2 cellular contexts compared by ENCODE assay signal in the genomic region with DNA sequence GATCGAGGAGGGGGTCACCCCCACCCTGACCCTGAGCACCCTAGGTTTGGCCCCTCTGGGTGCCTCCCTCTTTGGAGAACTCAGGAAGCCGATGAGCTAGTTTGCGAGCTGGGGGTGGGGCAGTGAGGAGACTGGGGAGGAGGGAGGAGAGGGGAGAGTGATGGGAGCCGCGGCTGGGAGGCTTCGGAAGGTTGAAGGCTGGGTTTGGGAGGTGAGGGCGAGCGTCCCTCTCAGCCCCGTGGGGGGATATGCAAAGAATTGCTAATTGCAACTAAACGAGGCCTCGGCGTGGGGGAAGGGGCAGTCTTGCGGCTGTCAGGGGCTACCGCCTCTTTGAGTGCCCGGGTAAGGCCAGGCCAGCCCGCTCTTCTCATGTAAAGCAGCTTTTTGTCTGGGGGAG.
TF ChIP-seq lines count a peak whose summit lies in the region.

No MANE protein-coding gene starts in this region.

TF ChIP-seq in GM23338, 12 proteins besides CTCF, POLR2A, EP300 and RAD21 (continued from another document):
- TF ChIP-seq, protein P1, sequence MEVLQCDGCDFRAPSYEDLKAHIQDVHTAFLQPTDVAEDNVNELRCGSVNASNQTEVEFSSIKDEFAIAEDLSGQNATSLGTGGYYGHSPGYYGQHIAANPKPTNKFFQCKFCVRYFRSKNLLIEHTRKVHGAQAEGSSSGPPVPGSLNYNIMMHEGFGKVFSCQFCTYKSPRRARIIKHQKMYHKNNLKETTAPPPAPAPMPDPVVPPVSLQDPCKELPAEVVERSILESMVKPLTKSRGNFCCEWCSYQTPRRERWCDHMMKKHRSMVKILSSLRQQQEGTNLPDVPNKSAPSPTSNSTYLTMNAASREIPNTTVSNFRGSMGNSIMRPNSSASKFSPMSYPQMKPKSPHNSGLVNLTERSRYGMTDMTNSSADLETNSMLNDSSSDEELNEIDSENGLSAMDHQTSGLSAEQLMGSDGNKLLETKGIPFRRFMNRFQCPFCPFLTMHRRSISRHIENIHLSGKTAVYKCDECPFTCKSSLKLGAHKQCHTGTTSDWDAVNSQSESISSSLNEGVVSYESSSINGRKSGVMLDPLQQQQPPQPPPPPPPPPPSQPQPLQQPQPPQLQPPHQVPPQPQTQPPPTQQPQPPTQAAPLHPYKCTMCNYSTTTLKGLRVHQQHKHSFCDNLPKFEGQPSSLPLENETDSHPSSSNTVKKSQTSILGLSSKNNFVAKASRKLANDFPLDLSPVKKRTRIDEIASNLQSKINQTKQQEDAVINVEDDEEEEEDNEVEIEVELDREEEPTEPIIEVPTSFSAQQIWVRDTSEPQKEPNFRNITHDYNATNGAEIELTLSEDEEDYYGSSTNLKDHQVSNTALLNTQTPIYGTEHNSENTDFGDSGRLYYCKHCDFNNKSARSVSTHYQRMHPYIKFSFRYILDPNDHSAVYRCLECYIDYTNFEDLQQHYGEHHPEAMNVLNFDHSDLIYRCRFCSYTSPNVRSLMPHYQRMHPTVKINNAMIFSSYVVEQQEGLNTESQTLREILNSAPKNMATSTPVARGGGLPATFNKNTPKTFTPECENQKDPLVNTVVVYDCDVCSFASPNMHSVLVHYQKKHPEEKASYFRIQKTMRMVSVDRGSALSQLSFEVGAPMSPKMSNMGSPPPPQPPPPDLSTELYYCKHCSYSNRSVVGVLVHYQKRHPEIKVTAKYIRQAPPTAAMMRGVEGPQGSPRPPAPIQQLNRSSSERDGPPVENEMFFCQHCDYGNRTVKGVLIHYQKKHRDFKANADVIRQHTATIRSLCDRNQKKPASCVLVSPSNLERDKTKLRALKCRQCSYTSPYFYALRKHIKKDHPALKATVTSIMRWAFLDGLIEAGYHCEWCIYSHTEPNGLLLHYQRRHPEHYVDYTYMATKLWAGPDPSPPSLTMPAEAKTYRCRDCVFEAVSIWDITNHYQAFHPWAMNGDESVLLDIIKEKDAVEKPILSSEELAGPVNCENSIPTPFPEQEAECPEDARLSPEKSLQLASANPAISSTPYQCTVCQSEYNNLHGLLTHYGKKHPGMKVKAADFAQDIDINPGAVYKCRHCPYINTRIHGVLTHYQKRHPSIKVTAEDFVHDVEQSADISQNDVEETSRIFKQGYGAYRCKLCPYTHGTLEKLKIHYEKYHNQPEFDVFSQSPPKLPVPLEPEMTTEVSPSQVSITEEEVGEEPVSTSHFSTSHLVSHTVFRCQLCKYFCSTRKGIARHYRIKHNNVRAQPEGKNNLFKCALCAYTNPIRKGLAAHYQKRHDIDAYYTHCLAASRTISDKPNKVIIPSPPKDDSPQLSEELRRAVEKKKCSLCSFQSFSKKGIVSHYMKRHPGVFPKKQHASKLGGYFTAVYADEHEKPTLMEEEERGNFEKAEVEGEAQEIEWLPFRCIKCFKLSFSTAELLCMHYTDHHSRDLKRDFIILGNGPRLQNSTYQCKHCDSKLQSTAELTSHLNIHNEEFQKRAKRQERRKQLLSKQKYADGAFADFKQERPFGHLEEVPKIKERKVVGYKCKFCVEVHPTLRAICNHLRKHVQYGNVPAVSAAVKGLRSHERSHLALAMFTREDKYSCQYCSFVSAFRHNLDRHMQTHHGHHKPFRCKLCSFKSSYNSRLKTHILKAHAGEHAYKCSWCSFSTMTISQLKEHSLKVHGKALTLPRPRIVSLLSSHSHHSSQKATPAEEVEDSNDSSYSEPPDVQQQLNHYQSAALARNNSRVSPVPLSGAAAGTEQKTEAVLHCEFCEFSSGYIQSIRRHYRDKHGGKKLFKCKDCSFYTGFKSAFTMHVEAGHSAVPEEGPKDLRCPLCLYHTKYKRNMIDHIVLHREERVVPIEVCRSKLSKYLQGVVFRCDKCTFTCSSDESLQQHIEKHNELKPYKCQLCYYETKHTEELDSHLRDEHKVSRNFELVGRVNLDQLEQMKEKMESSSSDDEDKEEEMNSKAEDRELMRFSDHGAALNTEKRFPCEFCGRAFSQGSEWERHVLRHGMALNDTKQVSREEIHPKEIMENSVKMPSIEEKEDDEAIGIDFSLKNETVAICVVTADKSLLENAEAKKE (CRISPR knock-in tag; IDR thresholded peaks at IDR 0.05) = peak; percentile 28; the same call in 1 of the 2 replicates
- TF ChIP-seq CREB1 (CRISPR knock-in tag; IDR thresholded peaks at IDR 0.05; ENCODE audit: low read depth) (peak; percentile 33; the same call in 1 of the 2 replicates), JUNB (IDR thresholded peaks at IDR 0.05; ENCODE audit: unreplicated experiment) (no peak), ZNF114 (CRISPR knock-in tag; IDR thresholded peaks at IDR 0.05) (no peak), ZNF331 (CRISPR knock-in tag; IDR thresholded peaks at IDR 0.05; ENCODE audit: low read depth) (no peak), EZH2phosphoT487 (IDR thresholded peaks at IDR 0.05; ENCODE audit: unreplicated experiment) (no peak), EZH2 (IDR thresholded peaks at IDR 0.05; ENCODE audit: low read depth, unreplicated experiment) (no peak)
- TF ChIP-seq, protein P2, sequence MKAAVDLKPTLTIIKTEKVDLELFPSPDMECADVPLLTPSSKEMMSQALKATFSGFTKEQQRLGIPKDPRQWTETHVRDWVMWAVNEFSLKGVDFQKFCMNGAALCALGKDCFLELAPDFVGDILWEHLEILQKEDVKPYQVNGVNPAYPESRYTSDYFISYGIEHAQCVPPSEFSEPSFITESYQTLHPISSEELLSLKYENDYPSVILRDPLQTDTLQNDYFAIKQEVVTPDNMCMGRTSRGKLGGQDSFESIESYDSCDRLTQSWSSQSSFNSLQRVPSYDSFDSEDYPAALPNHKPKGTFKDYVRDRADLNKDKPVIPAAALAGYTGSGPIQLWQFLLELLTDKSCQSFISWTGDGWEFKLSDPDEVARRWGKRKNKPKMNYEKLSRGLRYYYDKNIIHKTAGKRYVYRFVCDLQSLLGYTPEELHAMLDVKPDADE (IDR thresholded peaks at IDR 0.05) = 0 out of 2 replicates have a peak, but pooled peaks have one; percentile 37
- TF ChIP-seq, protein P3, sequence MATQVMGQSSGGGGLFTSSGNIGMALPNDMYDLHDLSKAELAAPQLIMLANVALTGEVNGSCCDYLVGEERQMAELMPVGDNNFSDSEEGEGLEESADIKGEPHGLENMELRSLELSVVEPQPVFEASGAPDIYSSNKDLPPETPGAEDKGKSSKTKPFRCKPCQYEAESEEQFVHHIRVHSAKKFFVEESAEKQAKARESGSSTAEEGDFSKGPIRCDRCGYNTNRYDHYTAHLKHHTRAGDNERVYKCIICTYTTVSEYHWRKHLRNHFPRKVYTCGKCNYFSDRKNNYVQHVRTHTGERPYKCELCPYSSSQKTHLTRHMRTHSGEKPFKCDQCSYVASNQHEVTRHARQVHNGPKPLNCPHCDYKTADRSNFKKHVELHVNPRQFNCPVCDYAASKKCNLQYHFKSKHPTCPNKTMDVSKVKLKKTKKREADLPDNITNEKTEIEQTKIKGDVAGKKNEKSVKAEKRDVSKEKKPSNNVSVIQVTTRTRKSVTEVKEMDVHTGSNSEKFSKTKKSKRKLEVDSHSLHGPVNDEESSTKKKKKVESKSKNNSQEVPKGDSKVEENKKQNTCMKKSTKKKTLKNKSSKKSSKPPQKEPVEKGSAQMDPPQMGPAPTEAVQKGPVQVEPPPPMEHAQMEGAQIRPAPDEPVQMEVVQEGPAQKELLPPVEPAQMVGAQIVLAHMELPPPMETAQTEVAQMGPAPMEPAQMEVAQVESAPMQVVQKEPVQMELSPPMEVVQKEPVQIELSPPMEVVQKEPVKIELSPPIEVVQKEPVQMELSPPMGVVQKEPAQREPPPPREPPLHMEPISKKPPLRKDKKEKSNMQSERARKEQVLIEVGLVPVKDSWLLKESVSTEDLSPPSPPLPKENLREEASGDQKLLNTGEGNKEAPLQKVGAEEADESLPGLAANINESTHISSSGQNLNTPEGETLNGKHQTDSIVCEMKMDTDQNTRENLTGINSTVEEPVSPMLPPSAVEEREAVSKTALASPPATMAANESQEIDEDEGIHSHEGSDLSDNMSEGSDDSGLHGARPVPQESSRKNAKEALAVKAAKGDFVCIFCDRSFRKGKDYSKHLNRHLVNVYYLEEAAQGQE (IDR thresholded peaks at IDR 0.05; ENCODE audit: unreplicated experiment) = no peak

TF ChIP-seq in WTC11, 78 proteins besides CTCF, POLR2A, EP300 and RAD21 (continued from another document and continues in another):
- TF ChIP-seq, protein P4, sequence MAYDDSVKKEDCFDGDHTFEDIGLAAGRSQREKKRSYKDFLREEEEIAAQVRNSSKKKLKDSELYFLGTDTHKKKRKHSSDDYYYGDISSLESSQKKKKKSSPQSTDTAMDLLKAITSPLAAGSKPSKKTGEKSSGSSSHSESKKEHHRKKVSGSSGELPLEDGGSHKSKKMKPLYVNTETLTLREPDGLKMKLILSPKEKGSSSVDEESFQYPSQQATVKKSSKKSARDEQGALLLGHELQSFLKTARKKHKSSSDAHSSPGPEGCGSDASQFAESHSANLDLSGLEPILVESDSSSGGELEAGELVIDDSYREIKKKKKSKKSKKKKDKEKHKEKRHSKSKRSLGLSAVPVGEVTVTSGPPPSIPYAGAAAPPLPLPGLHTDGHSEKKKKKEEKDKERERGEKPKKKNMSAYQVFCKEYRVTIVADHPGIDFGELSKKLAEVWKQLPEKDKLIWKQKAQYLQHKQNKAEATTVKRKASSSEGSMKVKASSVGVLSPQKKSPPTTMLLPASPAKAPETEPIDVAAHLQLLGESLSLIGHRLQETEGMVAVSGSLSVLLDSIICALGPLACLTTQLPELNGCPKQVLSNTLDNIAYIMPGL (CRISPR knock-in tag; IDR thresholded peaks at IDR 0.05) = no peak
- no peak for TF ChIP-seq GTF2I (CRISPR knock-in tag; conservative IDR thresholded peaks at IDR 0.05)
- TF ChIP-seq CBFB (CRISPR knock-in tag; IDR thresholded peaks at IDR 0.05; ENCODE audit: low read depth) = no peak
- TF ChIP-seq, protein P5, sequence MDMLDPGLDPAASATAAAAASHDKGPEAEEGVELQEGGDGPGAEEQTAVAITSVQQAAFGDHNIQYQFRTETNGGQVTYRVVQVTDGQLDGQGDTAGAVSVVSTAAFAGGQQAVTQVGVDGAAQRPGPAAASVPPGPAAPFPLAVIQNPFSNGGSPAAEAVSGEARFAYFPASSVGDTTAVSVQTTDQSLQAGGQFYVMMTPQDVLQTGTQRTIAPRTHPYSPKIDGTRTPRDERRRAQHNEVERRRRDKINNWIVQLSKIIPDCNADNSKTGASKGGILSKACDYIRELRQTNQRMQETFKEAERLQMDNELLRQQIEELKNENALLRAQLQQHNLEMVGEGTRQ (CRISPR knock-in tag; IDR thresholded peaks at IDR 0.05) = no peak
- TF ChIP-seq CREB1 (CRISPR knock-in tag; IDR thresholded peaks at IDR 0.05) = peak; percentile 52; the same call in 1 of the 2 replicates
- TF ChIP-seq ZNF138 (CRISPR knock-in tag; conservative IDR thresholded peaks at IDR 0.05) = no peak
- TF ChIP-seq, protein P6, sequence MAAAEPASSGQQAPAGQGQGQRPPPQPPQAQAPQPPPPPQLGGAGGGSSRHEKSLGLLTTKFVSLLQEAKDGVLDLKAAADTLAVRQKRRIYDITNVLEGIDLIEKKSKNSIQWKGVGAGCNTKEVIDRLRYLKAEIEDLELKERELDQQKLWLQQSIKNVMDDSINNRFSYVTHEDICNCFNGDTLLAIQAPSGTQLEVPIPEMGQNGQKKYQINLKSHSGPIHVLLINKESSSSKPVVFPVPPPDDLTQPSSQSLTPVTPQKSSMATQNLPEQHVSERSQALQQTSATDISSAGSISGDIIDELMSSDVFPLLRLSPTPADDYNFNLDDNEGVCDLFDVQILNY (CRISPR knock-in tag; IDR thresholded peaks at IDR 0.05) = no peak
- TF ChIP-seq, protein P7, sequence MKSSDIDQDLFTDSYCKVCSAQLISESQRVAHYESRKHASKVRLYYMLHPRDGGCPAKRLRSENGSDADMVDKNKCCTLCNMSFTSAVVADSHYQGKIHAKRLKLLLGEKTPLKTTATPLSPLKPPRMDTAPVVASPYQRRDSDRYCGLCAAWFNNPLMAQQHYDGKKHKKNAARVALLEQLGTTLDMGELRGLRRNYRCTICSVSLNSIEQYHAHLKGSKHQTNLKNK (CRISPR knock-in tag; IDR thresholded peaks at IDR 0.05) = no peak
- TF ChIP-seq NFATC4 (CRISPR knock-in tag; IDR thresholded peaks at IDR 0.05) = no peak
- TF ChIP-seq SMAD4 (CRISPR knock-in tag; IDR thresholded peaks at IDR 0.05) = no peak
- TF ChIP-seq, protein P8, sequence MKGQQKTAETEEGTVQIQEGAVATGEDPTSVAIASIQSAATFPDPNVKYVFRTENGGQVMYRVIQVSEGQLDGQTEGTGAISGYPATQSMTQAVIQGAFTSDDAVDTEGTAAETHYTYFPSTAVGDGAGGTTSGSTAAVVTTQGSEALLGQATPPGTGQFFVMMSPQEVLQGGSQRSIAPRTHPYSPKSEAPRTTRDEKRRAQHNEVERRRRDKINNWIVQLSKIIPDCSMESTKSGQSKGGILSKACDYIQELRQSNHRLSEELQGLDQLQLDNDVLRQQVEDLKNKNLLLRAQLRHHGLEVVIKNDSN (CRISPR knock-in tag; IDR thresholded peaks at IDR 0.05) = peak; percentile 49; the same call in 1 of the 2 replicates
- TF ChIP-seq, protein P9, sequence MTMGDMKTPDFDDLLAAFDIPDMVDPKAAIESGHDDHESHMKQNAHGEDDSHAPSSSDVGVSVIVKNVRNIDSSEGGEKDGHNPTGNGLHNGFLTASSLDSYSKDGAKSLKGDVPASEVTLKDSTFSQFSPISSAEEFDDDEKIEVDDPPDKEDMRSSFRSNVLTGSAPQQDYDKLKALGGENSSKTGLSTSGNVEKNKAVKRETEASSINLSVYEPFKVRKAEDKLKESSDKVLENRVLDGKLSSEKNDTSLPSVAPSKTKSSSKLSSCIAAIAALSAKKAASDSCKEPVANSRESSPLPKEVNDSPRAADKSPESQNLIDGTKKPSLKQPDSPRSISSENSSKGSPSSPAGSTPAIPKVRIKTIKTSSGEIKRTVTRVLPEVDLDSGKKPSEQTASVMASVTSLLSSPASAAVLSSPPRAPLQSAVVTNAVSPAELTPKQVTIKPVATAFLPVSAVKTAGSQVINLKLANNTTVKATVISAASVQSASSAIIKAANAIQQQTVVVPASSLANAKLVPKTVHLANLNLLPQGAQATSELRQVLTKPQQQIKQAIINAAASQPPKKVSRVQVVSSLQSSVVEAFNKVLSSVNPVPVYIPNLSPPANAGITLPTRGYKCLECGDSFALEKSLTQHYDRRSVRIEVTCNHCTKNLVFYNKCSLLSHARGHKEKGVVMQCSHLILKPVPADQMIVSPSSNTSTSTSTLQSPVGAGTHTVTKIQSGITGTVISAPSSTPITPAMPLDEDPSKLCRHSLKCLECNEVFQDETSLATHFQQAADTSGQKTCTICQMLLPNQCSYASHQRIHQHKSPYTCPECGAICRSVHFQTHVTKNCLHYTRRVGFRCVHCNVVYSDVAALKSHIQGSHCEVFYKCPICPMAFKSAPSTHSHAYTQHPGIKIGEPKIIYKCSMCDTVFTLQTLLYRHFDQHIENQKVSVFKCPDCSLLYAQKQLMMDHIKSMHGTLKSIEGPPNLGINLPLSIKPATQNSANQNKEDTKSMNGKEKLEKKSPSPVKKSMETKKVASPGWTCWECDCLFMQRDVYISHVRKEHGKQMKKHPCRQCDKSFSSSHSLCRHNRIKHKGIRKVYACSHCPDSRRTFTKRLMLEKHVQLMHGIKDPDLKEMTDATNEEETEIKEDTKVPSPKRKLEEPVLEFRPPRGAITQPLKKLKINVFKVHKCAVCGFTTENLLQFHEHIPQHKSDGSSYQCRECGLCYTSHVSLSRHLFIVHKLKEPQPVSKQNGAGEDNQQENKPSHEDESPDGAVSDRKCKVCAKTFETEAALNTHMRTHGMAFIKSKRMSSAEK (CRISPR knock-in tag; IDR thresholded peaks at IDR 0.05; ENCODE audit: borderline replicate concordance) = no peak
- TF ChIP-seq EMX1 (CRISPR knock-in tag; IDR thresholded peaks at IDR 0.05) = no peak
- TF ChIP-seq ZNF416 (CRISPR knock-in tag; IDR thresholded peaks at IDR 0.05) = no peak
- TF ChIP-seq, protein P10, sequence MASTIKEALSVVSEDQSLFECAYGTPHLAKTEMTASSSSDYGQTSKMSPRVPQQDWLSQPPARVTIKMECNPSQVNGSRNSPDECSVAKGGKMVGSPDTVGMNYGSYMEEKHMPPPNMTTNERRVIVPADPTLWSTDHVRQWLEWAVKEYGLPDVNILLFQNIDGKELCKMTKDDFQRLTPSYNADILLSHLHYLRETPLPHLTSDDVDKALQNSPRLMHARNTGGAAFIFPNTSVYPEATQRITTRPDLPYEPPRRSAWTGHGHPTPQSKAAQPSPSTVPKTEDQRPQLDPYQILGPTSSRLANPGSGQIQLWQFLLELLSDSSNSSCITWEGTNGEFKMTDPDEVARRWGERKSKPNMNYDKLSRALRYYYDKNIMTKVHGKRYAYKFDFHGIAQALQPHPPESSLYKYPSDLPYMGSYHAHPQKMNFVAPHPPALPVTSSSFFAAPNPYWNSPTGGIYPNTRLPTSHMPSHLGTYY (CRISPR knock-in tag; IDR thresholded peaks at IDR 0.05) = no peak
